Comparison of ENCODE assay signal across 19 cellular contexts in genomic region chr3:77605308-77605707, GRCh38.
"Had no signal": no experiment of that assay in that cellular context is flagged by ENCODE, and none has a peak within 500 bp of the region (broad histone marks: within the 10 kb centered on the region; RNA-seq: fewer than 3 reads in every experiment).

No MANE protein-coding gene starts in this region.

- ATAC-seq: activated naive CD4-positive, alpha-beta T cell treated with anti-CD3 and anti-CD28 coated beads, Interleukin-2, amount 50 U/mL, for 72 hours; effector memory CD8-positive, alpha-beta T cell; naive thymus-derived CD4-positive, alpha-beta T cell; psoas muscle; sciatic nerve; stimulated activated naive B cell treated with anti-CD40 and anti-IgM and Interleukin-4, amounts not matched to agents 10 μg/mL and 1 μg/mL and 100 μg/mL, for 72 hours had no signal

- H3K36me3 ChIP-seq: adrenal gland, cardiac muscle cell, thoracic aorta, upper lobe of left lung had no signal

- H3K4me3 ChIP-seq: adrenal gland, cardiac muscle cell, psoas muscle, smooth muscle cell, thoracic aorta, upper lobe of left lung had no signal

- DNase-seq: activated CD4-positive, alpha-beta T cell treated with anti-CD3 and anti-CD28 coated beads for 1 hour; activated CD4-positive, alpha-beta T cell treated with anti-CD3 and anti-CD28 coated beads, Interleukin-2, amount 50 U/mL, for 4 hours; activated gamma-delta T cell; adrenal gland; effector memory CD8-positive, alpha-beta T cell; foreskin melanocyte; head of caudate nucleus; mesendoderm; naive thymus-derived CD4-positive, alpha-beta T cell; psoas muscle; stimulated activated CD4-positive, alpha-beta T cell treated with anti-CD3 and anti-CD28 coated beads, Interleukin-4, amount 100 ng/mL, for 24 hours; stimulated activated naive B cell treated with anti-CD40 and anti-IgM and Interleukin-4, amounts not matched to agents 10 μg/mL and 1 μg/mL and 100 μg/mL, for 72 hours; upper lobe of left lung had no signal

- H3K27ac ChIP-seq: adrenal gland, cardiac muscle cell, psoas muscle, thoracic aorta, upper lobe of left lung, VCaP had no signal

- H3K4me2 ChIP-seq: smooth muscle cell had no signal

- H3K4me1 ChIP-seq: adrenal gland, psoas muscle, upper lobe of left lung had no signal

- H3K27me3 ChIP-seq: adrenal gland, cardiac muscle cell, upper lobe of left lung had no signal

- H3K9me3 ChIP-seq: adrenal gland, psoas muscle, thoracic aorta, upper lobe of left lung had no signal
